Comparison of ENCODE assay signal across 33 cellular contexts in genomic region chr17:5198472-5198871, GRCh38. TPM values are rescaled to one million over a fixed set of nuclear protein-coding genes. Genes with fewer than 3 reads are reported as not detected.
DNase-seq lines count a peak whose midpoint lies in the region; ATAC-seq and TF ChIP-seq lines count a peak whose summit lies in the region.
"Had no signal": no experiment of that assay in that cellular context is flagged by ENCODE, and none has a peak within 500 bp of the region (broad histone marks: within the 10 kb centered on the region; RNA-seq: fewer than 3 reads in every experiment).

No MANE protein-coding gene starts in this region.

- H3K9ac ChIP-seq in Loucy (ENCODE audit: low read depth, low read length, poor library complexity, severe bottlenecking) = no peak overlapping the region

- POLR2A ChIA-PET in activated naive CD8-positive, alpha-beta T cell treated with anti-CD3 and anti-CD28 coated beads, Interleukin-2, amount 10 ng/mL, durations not matched to agents 7 days and 5 days (lab: Charles Lee) = interaction anchor here (0.6 kb wide), 1 partner anchor 241 kb away, joined by 4 read pairs; the partner anchor contains the start of gene C1QBP

- H3F3A ChIP-seq in Loucy (ENCODE audit: low read depth) = no peaks in the 10 kb centered on the region

- H3K4me1 ChIP-seq in Loucy (ENCODE audit: insufficient read depth, low read length, poor library complexity, severe bottlenecking) = no peaks in the 10 kb centered on the region
- H3K4me1 ChIP-seq: right lobe of liver had no signal

- no peak overlapping the region for H3K4me2 ChIP-seq in Loucy (ENCODE audit: low read depth, low read length, poor library complexity, severe bottlenecking)

- H3K27me3 Mint-ChIP-seq in activated naive CD8-positive, alpha-beta T cell treated with anti-CD3 and anti-CD28 coated beads, Interleukin-2, amount 10 ng/mL, durations not matched to agents 7 days and 5 days = no peaks in the 10 kb centered on the region
- H3K27me3 Mint-ChIP-seq in activated naive CD8-positive, alpha-beta T cell treated with anti-CD3 and anti-CD28 coated beads, Interleukin-2, amount 50 U/mL, for 24 hours = no peaks in the 10 kb centered on the region
- no peaks in the 10 kb centered on the region for H3K27me3 Mint-ChIP-seq in central memory CD8-positive, alpha-beta T cell
- H3K27me3 Mint-ChIP-seq in stimulated activated naive B cell treated with anti-CD40 and anti-IgM and Interleukin-4, amounts not matched to agents 10 μg/mL and 1 μg/mL and 100 μg/mL, for 72 hours = no peaks in the 10 kb centered on the region
- H3K27me3 Mint-ChIP-seq: activated CD4-positive, alpha-beta memory T cell treated with anti-CD3 and anti-CD28 coated beads, Interleukin-2, amount 10 ng/mL, durations not matched to agents 7 days and 5 days; CD4-positive, alpha-beta memory T cell; progenitor cell of endocrine pancreas had no signal

- peak overlapping the region; percentile 40 for H2AFZ ChIP-seq in Loucy (ENCODE audit: low read length)

- peak; percentile 37 for ATAC-seq in activated naive CD8-positive, alpha-beta T cell treated with anti-CD3 and anti-CD28 coated beads, Interleukin-2, amount 10 ng/mL, durations not matched to agents 7 days and 5 days (ENCODE audit: low read depth)
- ATAC-seq in activated naive CD8-positive, alpha-beta T cell treated with anti-CD3 and anti-CD28 coated beads, Interleukin-2, amount 50 U/mL, for 24 hours = no peak
- ATAC-seq in central memory CD8-positive, alpha-beta T cell (replicated peaks; ENCODE audit: extremely low read depth, poor library complexity, severe bottlenecking) = peak; percentile 54
- ATAC-seq in stimulated activated naive B cell treated with anti-CD40 and anti-IgM and Interleukin-4, amounts not matched to agents 10 μg/mL and 1 μg/mL and 100 μg/mL, for 72 hours (replicated peaks) = peak; percentile 55 to 58
- ATAC-seq: K562, left lobe of liver had no signal

- H3K79me2 ChIP-seq in Loucy (ENCODE audit: insufficient read depth, low read length) = no peaks in the 10 kb centered on the region

- H3K9me3 ChIP-seq in Loucy (ENCODE audit: insufficient read depth, low read depth, low read length) = no peaks in the 10 kb centered on the region
- H3K9me3 ChIP-seq: right lobe of liver, thoracic aorta had no signal

- no peak overlapping the region for H3K4me3 ChIP-seq in Loucy (ENCODE audit: low read length, poor library complexity, severe bottlenecking)
- H3K4me3 ChIP-seq: K562, right lobe of liver, thoracic aorta had no signal

- H3K27ac Mint-ChIP-seq in activated naive CD8-positive, alpha-beta T cell treated with anti-CD3 and anti-CD28 coated beads, Interleukin-2, amount 10 ng/mL, durations not matched to agents 7 days and 5 days = peak overlapping the region; percentile 6
- no peak overlapping the region for H3K27ac Mint-ChIP-seq in activated naive CD8-positive, alpha-beta T cell treated with anti-CD3 and anti-CD28 coated beads, Interleukin-2, amount 50 U/mL, for 24 hours
- H3K27ac Mint-ChIP-seq in central memory CD8-positive, alpha-beta T cell (ENCODE audit: low read depth) = no peak overlapping the region
- H3K27ac Mint-ChIP-seq in stimulated activated naive B cell treated with anti-CD40 and anti-IgM and Interleukin-4, amounts not matched to agents 10 μg/mL and 1 μg/mL and 100 μg/mL, for 72 hours = peak overlapping the region; percentile 90
- H3K27ac Mint-ChIP-seq: activated CD4-positive, alpha-beta memory T cell treated with anti-CD3 and anti-CD28 coated beads, Interleukin-2, amount 10 ng/mL, durations not matched to agents 7 days and 5 days; progenitor cell of endocrine pancreas; T-helper 1 cell treated with Interleukin-12 subunit alpha and Interleukin-12 subunit beta and Interleukin-4 antibody, amounts not matched to agents 30 μg/mL and 1 μg/mL, for 36 hours had no signal

- H3K36me3 ChIP-seq in Loucy (ENCODE audit: insufficient read depth, low read length) = no peaks in the 10 kb centered on the region
- H3K36me3 ChIP-seq: right lobe of liver, thoracic aorta had no signal

- H3K4me3 Mint-ChIP-seq in activated naive CD8-positive, alpha-beta T cell treated with anti-CD3 and anti-CD28 coated beads, Interleukin-2, amount 10 ng/mL, durations not matched to agents 7 days and 5 days = no peak overlapping the region
- H3K4me3 Mint-ChIP-seq in activated naive CD8-positive, alpha-beta T cell treated with anti-CD3 and anti-CD28 coated beads, Interleukin-2, amount 50 U/mL, for 24 hours = no peak overlapping the region
- peak overlapping the region; percentile 29 for H3K4me3 Mint-ChIP-seq in central memory CD8-positive, alpha-beta T cell
- peak overlapping the region in 1 of 2 donors; percentile 16 for H3K4me3 Mint-ChIP-seq in stimulated activated naive B cell treated with anti-CD40 and anti-IgM and Interleukin-4, amounts not matched to agents 10 μg/mL and 1 μg/mL and 100 μg/mL, for 72 hours
- H3K4me3 Mint-ChIP-seq: activated CD4-positive, alpha-beta memory T cell treated with anti-CD3 and anti-CD28 coated beads, Interleukin-2, amount 10 ng/mL, durations not matched to agents 7 days and 5 days; CD4-positive, alpha-beta memory T cell; T-helper 1 cell treated with Interleukin-12 subunit alpha and Interleukin-12 subunit beta and Interleukin-4 antibody, amounts not matched to agents 30 μg/mL and 1 μg/mL, for 36 hours had no signal

- no peak for DNase-seq in activated naive CD8-positive, alpha-beta T cell treated with anti-CD3 and anti-CD28 coated beads, Interleukin-2, amount 10 ng/mL, durations not matched to agents 7 days and 5 days
- DNase-seq in activated naive CD8-positive, alpha-beta T cell treated with anti-CD3 and anti-CD28 coated beads, Interleukin-2, amount 50 U/mL, for 24 hours = no peak
- no peak for DNase-seq in central memory CD8-positive, alpha-beta T cell (ENCODE audit: low spot score in 2 of 2)
- DNase-seq in stimulated activated naive B cell treated with anti-CD40 and anti-IgM and Interleukin-4, amounts not matched to agents 10 μg/mL and 1 μg/mL and 100 μg/mL, for 72 hours = no peak
- DNase-seq in NOMO-1 treated with dmso at 0.1 percent for 144 hours (lab: John Stamatoyannopoulos, UW; ENCODE audit: unreplicated experiment) (no peak), ecto neural progenitor cell (ENCODE audit: low spot score) (no peak), GM13977 (ENCODE audit: low spot score) (no peak)
- DNase-seq: 8988T; activated CD4-positive, alpha-beta memory T cell treated with anti-CD3 and anti-CD28 coated beads, Interleukin-2, amount 10 ng/mL, durations not matched to agents 7 days and 5 days; activated CD4-positive, CD25-positive, alpha-beta regulatory T cell treated with anti-CD3 and anti-CD28 coated beads, Interleukin-2, amount 50 U/mL, for 72 hours; CD4-positive, alpha-beta memory T cell; central memory CD4-positive, alpha-beta T cell; dermis blood vessel endothelial cell; DMS 273 treated with DMSO at 0.1 percent for 48 hours; hypothalamus; mesenchymal stem cell; NCI-H1436; NCI-H2107; NCI-H748 treated with DMSO at 0.1 percent for 48 hours; right lobe of liver; stimulated activated CD4-positive, alpha-beta T cell treated with anti-CD3 and anti-CD28 coated beads, Interleukin-12 subunit alpha, Interleukin-12 subunit beta, amount 100 ng/mL, for 4 hours; stimulated activated CD4-positive, alpha-beta T cell treated with anti-CD3 and anti-CD28 coated beads, Interleukin-4, amount 100 ng/mL, for 24 hours; stimulated activated naive CD4-positive, alpha-beta T cell had no signal

- no peaks in the 10 kb centered on the region for H3K36me3 Mint-ChIP-seq in activated naive CD8-positive, alpha-beta T cell treated with anti-CD3 and anti-CD28 coated beads, Interleukin-2, amount 10 ng/mL, durations not matched to agents 7 days and 5 days
- H3K36me3 Mint-ChIP-seq in activated naive CD8-positive, alpha-beta T cell treated with anti-CD3 and anti-CD28 coated beads, Interleukin-2, amount 50 U/mL, for 24 hours (ENCODE audit: low read depth) = no peaks in the 10 kb centered on the region
- peaks cover 4% of the 10 kb centered on the region for H3K36me3 Mint-ChIP-seq in central memory CD8-positive, alpha-beta T cell (ENCODE audit: insufficient read depth)
- H3K36me3 Mint-ChIP-seq in stimulated activated naive B cell treated with anti-CD40 and anti-IgM and Interleukin-4, amounts not matched to agents 10 μg/mL and 1 μg/mL and 100 μg/mL, for 72 hours = peaks cover 15 to 27% of the 10 kb centered on the region in 2 donors
- H3K36me3 Mint-ChIP-seq: CD4-positive, alpha-beta memory T cell had no signal

- H3K9me3 Mint-ChIP-seq in activated naive CD8-positive, alpha-beta T cell treated with anti-CD3 and anti-CD28 coated beads, Interleukin-2, amount 10 ng/mL, durations not matched to agents 7 days and 5 days = no peaks in the 10 kb centered on the region
- H3K9me3 Mint-ChIP-seq in activated naive CD8-positive, alpha-beta T cell treated with anti-CD3 and anti-CD28 coated beads, Interleukin-2, amount 50 U/mL, for 24 hours = no peaks in the 10 kb centered on the region
- no peaks in the 10 kb centered on the region for H3K9me3 Mint-ChIP-seq in central memory CD8-positive, alpha-beta T cell
- no peaks in the 10 kb centered on the region for H3K9me3 Mint-ChIP-seq in stimulated activated naive B cell treated with anti-CD40 and anti-IgM and Interleukin-4, amounts not matched to agents 10 μg/mL and 1 μg/mL and 100 μg/mL, for 72 hours
- H3K9me3 Mint-ChIP-seq: CD4-positive, alpha-beta memory T cell; T-helper 1 cell treated with Interleukin-12 subunit alpha and Interleukin-12 subunit beta and Interleukin-4 antibody, amounts not matched to agents 30 μg/mL and 1 μg/mL, for 36 hours had no signal

- no peaks in the 10 kb centered on the region for H3K27me3 ChIP-seq in Loucy (ENCODE audit: insufficient read depth, low read length, poor library complexity, severe bottlenecking)
- H3K27me3 ChIP-seq: right lobe of liver had no signal

- peaks cover 6% of the 10 kb centered on the region for H3K4me1 Mint-ChIP-seq in activated naive CD8-positive, alpha-beta T cell treated with anti-CD3 and anti-CD28 coated beads, Interleukin-2, amount 10 ng/mL, durations not matched to agents 7 days and 5 days
- peaks cover 12% of the 10 kb centered on the region for H3K4me1 Mint-ChIP-seq in activated naive CD8-positive, alpha-beta T cell treated with anti-CD3 and anti-CD28 coated beads, Interleukin-2, amount 50 U/mL, for 24 hours
- peaks cover 11% of the 10 kb centered on the region for H3K4me1 Mint-ChIP-seq in central memory CD8-positive, alpha-beta T cell
- peaks cover 22 to 47% of the 10 kb centered on the region in 2 donors for H3K4me1 Mint-ChIP-seq in stimulated activated naive B cell treated with anti-CD40 and anti-IgM and Interleukin-4, amounts not matched to agents 10 μg/mL and 1 μg/mL and 100 μg/mL, for 72 hours

- no peaks in the 10 kb centered on the region for H3K9me2 ChIP-seq in Loucy (replicated peaks; ENCODE audit: low read depth, low read length)

- TF ChIP-seq CTCF in Loucy (conservative IDR thresholded peaks at IDR 0.05; ENCODE audit: low read length) (no peak), GM13977 (IDR thresholded peaks at IDR 0.05; ENCODE audit: extremely low read depth, insufficient read depth, missing control alignments) (no peak)

- no peaks in the 10 kb centered on the region for H4K20me1 ChIP-seq in Loucy (ENCODE audit: insufficient read depth, low read length, poor library complexity, severe bottlenecking)

- in situ Hi-C loops in GM13977 (cut with MboI; ENCODE audit: low pct_unique_long_range_greater_than_20kb, low sequenced_read_pairs, unreplicated experiment) = loop anchor here (5.0 kb wide), 1 partner anchor 39 kb away; no protein-coding TSS in a partner anchor

RNA-seq across cellular contexts. Expression of gene ZNF594, which starts 6.8 kb away (rescaled TPM):
- 10 to 100 TPM; 17.2 to 17.5 TPM for total RNA-seq in activated naive CD8-positive, alpha-beta T cell treated with anti-CD3 and anti-CD28 coated beads, Interleukin-2, amount 10 ng/mL, durations not matched to agents 7 days and 5 days

RNA-seq across cellular contexts. Expression of gene SCIMP, which starts 36.2 kb away (rescaled TPM):
- under 1 TPM in 1 of 2 experiments, not detected in 1; 0.33 TPM for total RNA-seq in activated naive CD8-positive, alpha-beta T cell treated with anti-CD3 and anti-CD28 coated beads, Interleukin-2, amount 10 ng/mL, durations not matched to agents 7 days and 5 days
- total RNA-seq: activated CD4-positive, alpha-beta memory T cell treated with anti-CD3 and anti-CD28 coated beads, Interleukin-2, amount 10 ng/mL, durations not matched to agents 7 days and 5 days; dermis blood vessel endothelial cell; fibroblast of lung; HT1080; progenitor cell of endocrine pancreas; RPMI7951; SK-MEL-5 had no signal

Comparison
In these comparisons a context has a peak if more than half of its experiments do, and no peak if none do; other contexts are left out.
1. H3K27ac Mint-ChIP-seq: peak in activated naive CD8-positive, alpha-beta T cell treated with anti-CD3 and anti-CD28 coated beads, Interleukin-2, amount 10 ng/mL, durations not matched to agents 7 days and 5 days (single experiment) and stimulated activated naive B cell treated with anti-CD40 and anti-IgM and Interleukin-4, amounts not matched to agents 10 μg/mL and 1 μg/mL and 100 μg/mL, for 72 hours (single experiment); none in activated naive CD8-positive, alpha-beta T cell treated with anti-CD3 and anti-CD28 coated beads, Interleukin-2, amount 50 U/mL, for 24 hours (single experiment) and central memory CD8-positive, alpha-beta T cell (single experiment).